ENCODE assay signal across 28 cellular contexts in genomic region chr9:137001857-137002645, GRCh38. TPM values are rescaled to one million over a fixed set of nuclear protein-coding genes. Genes with fewer than 3 reads are reported as not detected.
"Had no signal": no experiment of that assay in that cellular context is flagged by ENCODE, and none has a peak within 500 bp of the region (broad histone marks: within the 10 kb centered on the region; RNA-seq: fewer than 3 reads in every experiment).

No MANE protein-coding gene starts in this region.

- H3K4me3 ChIP-seq: coronary artery, esophagus squamous epithelium, heart right ventricle, lower lobe of right lung, psoas muscle, skin epidermis, spleen, testis, tibial artery, upper lobe of left lung had no signal

- H3K27me3 ChIP-seq: testis, upper lobe of left lung had no signal

- H3K36me3 ChIP-seq: esophagus squamous epithelium, heart right ventricle, lower lobe of right lung, spleen, upper lobe of left lung had no signal

- H3K9me3 ChIP-seq: esophagus squamous epithelium, lower lobe of right lung, psoas muscle, spleen, testis, tibial artery, upper lobe of left lung had no signal

- H3K9ac ChIP-seq: parathyroid adenoma had no signal

- H2AFZ ChIP-seq: parathyroid adenoma had no signal

- H3K27ac ChIP-seq: coronary artery, esophagus squamous epithelium, heart right ventricle, lower lobe of right lung, parathyroid adenoma, psoas muscle, testis, tibial artery, upper lobe of left lung had no signal

- H3K4me1 ChIP-seq: parathyroid adenoma, psoas muscle had no signal

- DNase-seq: dermis blood vessel endothelial cell; effector memory CD8-positive, alpha-beta T cell; erythroblast; esophagus squamous epithelium; foreskin melanocyte; glutamatergic neuron; heart right ventricle; hippocampal formation; immature natural killer cell; islet precursor cell; kidney glomerular epithelial cell; left colon; left ventricle myocardium superior; lower lobe of right lung; psoas muscle; right cardiac atrium; spleen; stimulated activated CD4-positive, alpha-beta T cell treated with anti-CD3 and anti-CD28 coated beads, Interleukin-4, amount 100 ng/mL, for 4 hours; stimulated activated naive CD8-positive, alpha-beta T cell treated with anti-CD3 and anti-CD28 coated beads, Interleukin-15, Interleukin-2, amounts not matched to agents 100 U/mL and 50 U/mL, for 24 hours; substantia nigra; testis; tibial artery had no signal

RNA-seq across cellular contexts. Expression of gene CLIC3, which starts 5.7 kb away (rescaled TPM):
- total RNA-seq: dermis blood vessel endothelial cell, neural crest cell had no signal

RNA-seq across cellular contexts. Expression of gene LCNL1, which starts 19.3 kb away (rescaled TPM):
- total RNA-seq: dermis blood vessel endothelial cell, neural crest cell, renal cortical epithelial cell had no signal
- polyA plus RNA-seq: immature natural killer cell had no signal

RNA-seq across cellular contexts. Expression of gene PTGDS, which starts 24.7 kb away (rescaled TPM):
- total RNA-seq: neural crest cell had no signal
